Comparison of ENCODE assay signal across 24 cellular contexts in the genomic region with DNA sequence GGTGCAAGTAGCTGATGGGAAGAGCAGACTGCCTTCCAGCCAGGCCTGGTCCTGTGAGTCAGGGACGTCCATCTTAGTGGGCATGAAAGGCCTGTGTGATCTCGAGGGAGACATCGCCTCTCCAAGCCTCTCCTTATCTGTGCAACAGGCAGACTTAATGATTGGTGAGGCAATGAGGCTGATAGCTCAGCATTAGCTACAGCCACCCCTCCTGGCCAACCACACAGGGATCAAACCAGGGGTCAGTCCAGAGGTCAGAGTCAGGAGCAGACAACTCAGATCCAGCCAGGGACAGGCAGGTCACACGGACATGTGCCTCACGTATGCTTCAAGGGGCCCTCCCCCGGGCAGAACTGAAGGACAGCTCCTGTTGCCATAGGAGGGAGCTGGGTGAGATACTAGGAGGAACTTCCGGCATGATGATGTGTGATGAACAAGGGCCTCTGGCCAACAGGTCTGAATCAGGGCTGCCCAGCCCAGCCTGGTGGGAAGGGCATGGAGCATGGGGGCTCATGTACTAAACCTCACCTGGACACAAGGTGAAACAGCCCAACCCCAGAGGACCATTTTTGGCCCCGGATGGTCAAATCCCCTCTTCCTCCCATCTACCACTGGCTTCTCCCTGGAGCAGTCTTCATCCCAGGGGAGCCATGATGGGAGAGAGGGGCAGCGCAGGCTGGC. TPM values are rescaled to one million over a fixed set of nuclear protein-coding genes. Genes with fewer than 3 reads are reported as not detected.
"Had no signal": no experiment of that assay in that cellular context is flagged by ENCODE, and none has a peak within 500 bp of the region (broad histone marks: within the 10 kb centered on the region; RNA-seq: fewer than 3 reads in every experiment).

No MANE protein-coding gene starts in this region.

- H3K27ac Mint-ChIP-seq: activated CD4-positive, alpha-beta T cell treated with anti-CD3 and anti-CD28 coated beads, Interleukin-2, amount 10 ng/mL, durations not matched to agents 24 days and 14 days; activated CD8-positive, alpha-beta T cell treated with anti-CD3 and anti-CD28 coated beads for 36 hours; activated naive CD4-positive, alpha-beta T cell treated with anti-CD3 and anti-CD28 coated beads, Interleukin-2, amount 10 ng/mL, durations not matched to agents 7 days and 5 days; activated naive CD8-positive, alpha-beta T cell treated with anti-CD3 and anti-CD28 coated beads, Interleukin-2, amount 50 U/mL, for 24 hours; activated T-helper 2 cell treated with anti-CD3 and anti-CD28 coated beads, Interferon-gamma antibody, Interleukin-2, Interleukin-4, amounts not matched to agents 10 μg/mL and 5 μg/mL and 100 μg/mL, durations not matched to agents 14 hours and 24 hours and 36 hours had no signal

- H3K4me3 Mint-ChIP-seq: activated CD4-positive, alpha-beta T cell treated with anti-CD3 and anti-CD28 coated beads, Interleukin-2, amount 10 ng/mL, durations not matched to agents 24 days and 14 days; activated CD8-positive, alpha-beta T cell treated with anti-CD3 and anti-CD28 coated beads for 36 hours; activated naive CD4-positive, alpha-beta T cell treated with anti-CD3 and anti-CD28 coated beads, Interleukin-2, amount 10 ng/mL, durations not matched to agents 7 days and 5 days; activated naive CD8-positive, alpha-beta T cell treated with anti-CD3 and anti-CD28 coated beads, Interleukin-2, amount 50 U/mL, for 24 hours had no signal

- DNase-seq: activated CD4-positive, alpha-beta T cell treated with anti-CD3 and anti-CD28 coated beads, Interleukin-2, amount 10 ng/mL, durations not matched to agents 24 days and 14 days; activated CD8-positive, alpha-beta T cell treated with anti-CD3 and anti-CD28 coated beads for 36 hours; activated naive CD4-positive, alpha-beta T cell treated with anti-CD3 and anti-CD28 coated beads, Interleukin-2, amount 10 ng/mL, durations not matched to agents 7 days and 5 days; activated naive CD8-positive, alpha-beta T cell treated with anti-CD3 and anti-CD28 coated beads, Interleukin-2, amount 50 U/mL, for 24 hours; activated T-cell treated with anti-CD3 and anti-CD28 coated beads, Interleukin-2, amount 50 U/mL, for 1 hour; aorta; brain microvascular endothelial cell; effector memory CD4-positive, alpha-beta T cell; heart right ventricle; left cardiac atrium; psoas muscle; stimulated activated CD4-positive, alpha-beta T cell treated with anti-CD3 and anti-CD28 coated beads, Interleukin-12 subunit alpha, Interleukin-12 subunit beta, amount 100 ng/mL, for 4 hours; stimulated activated CD4-positive, alpha-beta T cell treated with anti-CD3 and anti-CD28 coated beads, Interleukin-1b, Interleukin-23, amount 100 ng/mL, for 48 hours; stimulated activated CD8-positive, alpha-beta memory T cell treated with anti-CD3 and anti-CD28 coated beads, Interleukin-4, amount 100 ng/mL, for 48 hours; stimulated activated naive CD4-positive, alpha-beta T cell; T1000 had no signal

- H3K4me1 Mint-ChIP-seq: activated CD4-positive, alpha-beta T cell treated with anti-CD3 and anti-CD28 coated beads, Interleukin-2, amount 10 ng/mL, durations not matched to agents 24 days and 14 days; activated naive CD4-positive, alpha-beta T cell treated with anti-CD3 and anti-CD28 coated beads, Interleukin-2, amount 10 ng/mL, durations not matched to agents 7 days and 5 days; activated naive CD8-positive, alpha-beta T cell treated with anti-CD3 and anti-CD28 coated beads, Interleukin-2, amount 50 U/mL, for 24 hours had no signal

- H3K9me3 Mint-ChIP-seq: activated CD4-positive, alpha-beta T cell treated with anti-CD3 and anti-CD28 coated beads, Interleukin-2, amount 10 ng/mL, durations not matched to agents 24 days and 14 days; activated CD8-positive, alpha-beta T cell treated with anti-CD3 and anti-CD28 coated beads for 36 hours; activated naive CD4-positive, alpha-beta T cell treated with anti-CD3 and anti-CD28 coated beads, Interleukin-2, amount 10 ng/mL, durations not matched to agents 7 days and 5 days; activated naive CD8-positive, alpha-beta T cell treated with anti-CD3 and anti-CD28 coated beads, Interleukin-2, amount 50 U/mL, for 24 hours; activated T-helper 2 cell treated with anti-CD3 and anti-CD28 coated beads, Interferon-gamma antibody, Interleukin-2, Interleukin-4, amounts not matched to agents 10 μg/mL and 5 μg/mL and 100 μg/mL, durations not matched to agents 14 hours and 24 hours and 36 hours had no signal

- H3K27me3 Mint-ChIP-seq: activated CD4-positive, alpha-beta T cell treated with anti-CD3 and anti-CD28 coated beads, Interleukin-2, amount 10 ng/mL, durations not matched to agents 24 days and 14 days; activated CD8-positive, alpha-beta T cell treated with anti-CD3 and anti-CD28 coated beads for 36 hours; activated naive CD8-positive, alpha-beta T cell treated with anti-CD3 and anti-CD28 coated beads, Interleukin-2, amount 50 U/mL, for 24 hours had no signal

- ATAC-seq: activated CD8-positive, alpha-beta T cell treated with anti-CD3 and anti-CD28 coated beads for 36 hours; activated naive CD8-positive, alpha-beta T cell treated with anti-CD3 and anti-CD28 coated beads, Interleukin-2, amount 50 U/mL, for 24 hours; heart right ventricle; left cardiac atrium; psoas muscle had no signal

- H3K36me3 Mint-ChIP-seq: activated naive CD4-positive, alpha-beta T cell treated with anti-CD3 and anti-CD28 coated beads, Interleukin-2, amount 10 ng/mL, durations not matched to agents 7 days and 5 days had no signal

RNA-seq across cellular contexts. Expression of a gene that starts 2.8 kb away (rescaled TPM):
- total RNA-seq: activated CD4-positive, alpha-beta T cell treated with anti-CD3 and anti-CD28 coated beads, Interleukin-2, amount 10 ng/mL, durations not matched to agents 24 days and 14 days; activated CD8-positive, alpha-beta T cell treated with anti-CD3 and anti-CD28 coated beads for 36 hours; activated T-helper 2 cell treated with anti-CD3 and anti-CD28 coated beads, Interferon-gamma antibody, Interleukin-2, Interleukin-4, amounts not matched to agents 10 μg/mL and 5 μg/mL and 100 μg/mL, durations not matched to agents 14 hours and 24 hours and 36 hours; aorta; endothelial cell of umbilical vein; esophagus muscularis mucosa; left cardiac atrium; lung microvascular endothelial cell; mononuclear cell; T-helper 1 cell treated with Interleukin-12 subunit alpha and Interleukin-12 subunit beta and Interleukin-4 antibody, amounts not matched to agents 30 ng/mL and 1 ng/mL, for 36 hours had no signal

RNA-seq across cellular contexts. Expression of a gene that starts 3.8 kb away (rescaled TPM):
- total RNA-seq: activated CD4-positive, alpha-beta T cell treated with anti-CD3 and anti-CD28 coated beads, Interleukin-2, amount 10 ng/mL, durations not matched to agents 24 days and 14 days; activated CD8-positive, alpha-beta T cell treated with anti-CD3 and anti-CD28 coated beads for 36 hours; activated T-helper 2 cell treated with anti-CD3 and anti-CD28 coated beads, Interferon-gamma antibody, Interleukin-2, Interleukin-4, amounts not matched to agents 10 μg/mL and 5 μg/mL and 100 μg/mL, durations not matched to agents 14 hours and 24 hours and 36 hours; aorta; endothelial cell of umbilical vein; left cardiac atrium; lung microvascular endothelial cell; mononuclear cell; T-helper 1 cell treated with Interleukin-12 subunit alpha and Interleukin-12 subunit beta and Interleukin-4 antibody, amounts not matched to agents 30 ng/mL and 1 ng/mL, for 36 hours; ureter had no signal

RNA-seq across cellular contexts. Expression of a gene that starts 10.5 kb away (rescaled TPM):
- total RNA-seq: activated CD4-positive, alpha-beta T cell treated with anti-CD3 and anti-CD28 coated beads, Interleukin-2, amount 10 ng/mL, durations not matched to agents 24 days and 14 days; activated CD8-positive, alpha-beta T cell treated with anti-CD3 and anti-CD28 coated beads for 36 hours; activated T-helper 2 cell treated with anti-CD3 and anti-CD28 coated beads, Interferon-gamma antibody, Interleukin-2, Interleukin-4, amounts not matched to agents 10 μg/mL and 5 μg/mL and 100 μg/mL, durations not matched to agents 14 hours and 24 hours and 36 hours; aorta; endothelial cell of umbilical vein; ureter had no signal

RNA-seq across cellular contexts. Expression of a gene that starts 35.2 kb away (rescaled TPM):
- total RNA-seq: activated CD4-positive, alpha-beta T cell treated with anti-CD3 and anti-CD28 coated beads, Interleukin-2, amount 10 ng/mL, durations not matched to agents 24 days and 14 days; activated CD8-positive, alpha-beta T cell treated with anti-CD3 and anti-CD28 coated beads for 36 hours; activated T-helper 2 cell treated with anti-CD3 and anti-CD28 coated beads, Interferon-gamma antibody, Interleukin-2, Interleukin-4, amounts not matched to agents 10 μg/mL and 5 μg/mL and 100 μg/mL, durations not matched to agents 14 hours and 24 hours and 36 hours; aorta; endothelial cell of umbilical vein; esophagus muscularis mucosa; heart right ventricle; left cardiac atrium; lung microvascular endothelial cell; mononuclear cell; omental fat pad; psoas muscle; T-helper 1 cell treated with Interleukin-12 subunit alpha and Interleukin-12 subunit beta and Interleukin-4 antibody, amounts not matched to agents 30 ng/mL and 1 ng/mL, for 36 hours; ureter had no signal
